ENCODE assay signal across 11 cellular contexts in genomic region chr2:217932661-217933325, GRCh38.
DNase-seq lines count a peak whose midpoint lies in the region; ATAC-seq and TF ChIP-seq lines count a peak whose summit lies in the region.
"Had no signal": no experiment of that assay in that cellular context is flagged by ENCODE, and none has a peak within 500 bp of the region (broad histone marks: within the 10 kb centered on the region; RNA-seq: fewer than 3 reads in every experiment).

No MANE protein-coding gene starts in this region.

- no peaks in the 10 kb centered on the region for H3K79me1 ChIP-seq in trophoblast cell (ENCODE audit: low read length)

- H4K91ac ChIP-seq in trophoblast cell (ENCODE audit: low read depth, low read length), result no peak overlapping the region

- peaks cover 42% of the 10 kb centered on the region for H3K4me1 ChIP-seq in RWPE2 (ENCODE audit: insufficient read depth, poor library complexity, severe bottlenecking)
- peaks cover 93% of the 10 kb centered on the region for H3K4me1 ChIP-seq in psoas muscle
- peaks cover 8 to 26% of the 10 kb centered on the region in 2 experiments for H3K4me1 ChIP-seq in trophoblast cell (ENCODE audit: control insufficient read depth in 1 of 2, insufficient read depth in 2 of 2, low read length in 2 of 2)

- no peak overlapping the region for H4K12ac ChIP-seq in trophoblast cell (ENCODE audit: low read depth, low read length)

- no peak overlapping the region for H2AK5ac ChIP-seq in trophoblast cell (ENCODE audit: low read length)

- H3K9me3 Mint-ChIP-seq in activated CD8-positive, alpha-beta memory T cell treated with anti-CD3 and anti-CD28 coated beads, Interleukin-2, amount 10 ng/mL, durations not matched to agents 7 days and 5 days (ENCODE audit: low read depth), result no peaks in the 10 kb centered on the region

- no peak overlapping the region for H2AFZ ChIP-seq in trophoblast cell (ENCODE audit: insufficient read depth, low read length, poor library complexity)

- no peak overlapping the region for H3K4me3 ChIP-seq in RWPE2 (ENCODE audit: severe bottlenecking)
- H3K4me3 ChIP-seq in psoas muscle, result peak overlapping the region; percentile 39
- H3K4me3 ChIP-seq in trophoblast cell (ENCODE audit: low read depth, low read length), result no peak overlapping the region
- H3K4me3 ChIP-seq: ovary, SK-N-MC had no signal

- peaks cover 18% of the 10 kb centered on the region for H3K4me1 Mint-ChIP-seq in activated CD8-positive, alpha-beta memory T cell treated with anti-CD3 and anti-CD28 coated beads, Interleukin-2, amount 10 ng/mL, durations not matched to agents 7 days and 5 days

- no peak overlapping the region for H3K14ac ChIP-seq in trophoblast cell (ENCODE audit: low read length)

- H3K27me3 Mint-ChIP-seq in activated CD8-positive, alpha-beta memory T cell treated with anti-CD3 and anti-CD28 coated beads, Interleukin-2, amount 10 ng/mL, durations not matched to agents 7 days and 5 days, result peaks cover 39% of the 10 kb centered on the region

- H3K27me3 ChIP-seq in RWPE2 (ENCODE audit: insufficient read depth, poor library complexity, severe bottlenecking) (no peaks in the 10 kb centered on the region), psoas muscle (ENCODE audit: insufficient read depth in 3 of 3, low read length in 2 of 3) (no peaks in the 10 kb centered on the region), trophoblast cell (ENCODE audit: insufficient read depth, low read length) (no peaks in the 10 kb centered on the region)
- H3K27me3 ChIP-seq: ovary had no signal

- no peak overlapping the region for H3K23ac ChIP-seq in trophoblast cell (ENCODE audit: low read length)

- CTCF ChIA-PET in activated CD8-positive, alpha-beta memory T cell treated with anti-CD3 and anti-CD28 coated beads, Interleukin-2, amount 10 ng/mL, durations not matched to agents 7 days and 5 days (lab: Charles Lee), result interaction anchor here (0.7 to 2.0 kb wide), 2 partner anchors 53 to 143 kb away, joined by 3 to 9 read pairs; no protein-coding TSS in a partner anchor

- no peak overlapping the region for H3K4me3 Mint-ChIP-seq in activated CD8-positive, alpha-beta memory T cell treated with anti-CD3 and anti-CD28 coated beads, Interleukin-2, amount 10 ng/mL, durations not matched to agents 7 days and 5 days

- H3K9me3 ChIP-seq in RWPE2 (ENCODE audit: severe bottlenecking) (no peaks in the 10 kb centered on the region), psoas muscle (no peaks in the 10 kb centered on the region), trophoblast cell (ENCODE audit: insufficient read depth, low read depth, low read length) (no peaks in the 10 kb centered on the region)
- H3K9me3 ChIP-seq: ovary had no signal

- intact Hi-C loops in Right ventricle myocardium superior (cut with DNase I) (no loop called here), psoas muscle (cut with DNase I) (no loop called here)

- H3K79me2 ChIP-seq in trophoblast cell (ENCODE audit: control insufficient read depth, insufficient read depth, low read length, poor library complexity), result no peaks in the 10 kb centered on the region

- peak; percentile 78 for DNase-seq in DMS79 (lab: John Stamatoyannopoulos, UW)
- DNase-seq in RWPE2 (ENCODE audit: low spot score), result no peak
- DNase-seq in Right ventricle myocardium superior, result peak; percentile 61
- peak; percentile 33 to 59 for DNase-seq in psoas muscle
- no peak for DNase-seq in activated CD8-positive, alpha-beta memory T cell treated with anti-CD3 and anti-CD28 coated beads, Interleukin-2, amount 10 ng/mL, durations not matched to agents 7 days and 5 days
- no peak for DNase-seq in trophoblast cell
- DNase-seq: Kasumi-1, ovary had no signal

- no peak overlapping the region for H4K8ac ChIP-seq in trophoblast cell (ENCODE audit: low read depth, low read length)

- no peak overlapping the region for H2BK12ac ChIP-seq in trophoblast cell (ENCODE audit: low read length)

- H3K36me3 ChIP-seq in RWPE2 (ENCODE audit: low read depth) (no peaks in the 10 kb centered on the region), psoas muscle (ENCODE audit: insufficient read depth in 1 of 2, low read depth in 1 of 2) (no peaks in the 10 kb centered on the region), trophoblast cell (ENCODE audit: control insufficient read depth in 1 of 2, insufficient read depth in 2 of 2, low read length in 2 of 2) (no peaks in the 10 kb centered on the region)
- H3K36me3 ChIP-seq: ovary had no signal

- ATAC-seq in RWPE2 (ENCODE audit: low read depth) (no peak), Right ventricle myocardium superior (ENCODE audit: poor library complexity) (no peak), psoas muscle (no peak), HG03097 (IDR thresholded peaks at IDR 0.05; ENCODE audit: low FRiP score, unreplicated experiment) (no peak), GM21447 (IDR thresholded peaks at IDR 0.05; ENCODE audit: unreplicated experiment) (no peak)
- no peak for ATAC-seq in activated CD8-positive, alpha-beta memory T cell treated with anti-CD3 and anti-CD28 coated beads, Interleukin-2, amount 10 ng/mL, durations not matched to agents 7 days and 5 days

- H3K27ac ChIP-seq in RWPE2 (ENCODE audit: poor library complexity, severe bottlenecking) (peak overlapping the region; percentile 96), psoas muscle (peak overlapping the region; percentile 87), trophoblast cell (ENCODE audit: low read depth, low read length) (no peak overlapping the region)
- H3K27ac ChIP-seq: SK-N-MC had no signal

- H2BK5ac ChIP-seq in trophoblast cell (ENCODE audit: low read depth, low read length, poor library complexity), result no peak overlapping the region

- H3K4ac ChIP-seq in trophoblast cell (ENCODE audit: low read depth, low read length), result no peak overlapping the region

- H3K36me3 Mint-ChIP-seq in activated CD8-positive, alpha-beta memory T cell treated with anti-CD3 and anti-CD28 coated beads, Interleukin-2, amount 10 ng/mL, durations not matched to agents 7 days and 5 days, result no peaks in the 10 kb centered on the region

- H2BK120ac ChIP-seq in trophoblast cell (ENCODE audit: insufficient read depth, low read length, poor library complexity), result no peak overlapping the region

- no peak overlapping the region for H3K9ac ChIP-seq in trophoblast cell (ENCODE audit: low read length)

- 37 to 52% (median 46%) methylated on average over 18 of the region's 18 CpGs for WGBS in psoas muscle, 3 donors
- no CpG with 5 or more reads among the region's 18 CpGs for WGBS in trophoblast cell (ENCODE audit: extremely low coverage, insufficient coverage, insufficient read length)

- no peak overlapping the region for H3K18ac ChIP-seq in trophoblast cell (ENCODE audit: low read length)

- TF ChIP-seq CTCF in RWPE2 (IDR thresholded peaks at IDR 0.05; ENCODE audit: poor library complexity, severe bottlenecking) (no peak), psoas muscle (IDR thresholded peaks at IDR 0.05) (no peak)

- H3K4me2 ChIP-seq in trophoblast cell (ENCODE audit: low read length), result no peak overlapping the region

- no peak overlapping the region for H3K27ac Mint-ChIP-seq in activated CD8-positive, alpha-beta memory T cell treated with anti-CD3 and anti-CD28 coated beads, Interleukin-2, amount 10 ng/mL, durations not matched to agents 7 days and 5 days

Comparison
In these comparisons a context has a peak if more than half of its experiments do, and no peak if none do; other contexts are left out.
1. DNase-seq: peak in DMS79 (single experiment), Right ventricle myocardium superior (single experiment) and psoas muscle (2 of 2); none in RWPE2 (single experiment), activated CD8-positive, alpha-beta memory T cell treated with anti-CD3 and anti-CD28 coated beads, Interleukin-2, amount 10 ng/mL, durations not matched to agents 7 days and 5 days (single experiment) and trophoblast cell (0 of 2).